In the genomic region with DNA sequence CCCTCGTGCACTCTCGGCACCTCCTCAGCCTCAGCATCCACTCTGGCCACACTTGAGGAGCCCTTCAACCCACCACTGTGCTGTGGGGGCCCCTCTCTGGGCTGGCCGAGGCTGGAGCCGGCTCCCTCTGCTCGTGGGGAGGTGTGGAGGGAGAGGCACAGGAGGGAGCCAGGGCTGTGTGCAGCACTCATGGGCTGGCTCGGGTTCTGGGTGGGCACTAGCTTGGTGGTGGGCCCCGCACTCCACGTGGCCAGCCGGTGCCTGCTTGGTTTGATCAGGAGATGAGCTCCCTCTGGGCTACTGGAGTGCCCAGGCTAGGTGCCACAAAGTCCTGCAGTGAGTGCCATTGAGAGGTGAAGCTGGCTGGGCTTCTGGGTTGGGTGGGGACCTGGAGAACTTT, we compare ENCODE assay signal across 6 cellular contexts.
"Had no signal": no experiment of that assay in that cellular context is flagged by ENCODE, and none has a peak within 500 bp of the region (broad histone marks: within the 10 kb centered on the region; RNA-seq: fewer than 3 reads in every experiment).

No MANE protein-coding gene starts in this region.

- H3K4me3 ChIP-seq: GM23338 had no signal

- DNase-seq: H9, HCEC 1CT, KBM-7 had no signal

- H3K4me2 ChIP-seq: GM23338 had no signal

- H2AFZ ChIP-seq: GM23338 had no signal

- ATAC-seq: GM23338, HepG2 had no signal

- H3K27ac ChIP-seq: HL-60 had no signal
